ENCODE assay signal across 8 cellular contexts in the genomic region with DNA sequence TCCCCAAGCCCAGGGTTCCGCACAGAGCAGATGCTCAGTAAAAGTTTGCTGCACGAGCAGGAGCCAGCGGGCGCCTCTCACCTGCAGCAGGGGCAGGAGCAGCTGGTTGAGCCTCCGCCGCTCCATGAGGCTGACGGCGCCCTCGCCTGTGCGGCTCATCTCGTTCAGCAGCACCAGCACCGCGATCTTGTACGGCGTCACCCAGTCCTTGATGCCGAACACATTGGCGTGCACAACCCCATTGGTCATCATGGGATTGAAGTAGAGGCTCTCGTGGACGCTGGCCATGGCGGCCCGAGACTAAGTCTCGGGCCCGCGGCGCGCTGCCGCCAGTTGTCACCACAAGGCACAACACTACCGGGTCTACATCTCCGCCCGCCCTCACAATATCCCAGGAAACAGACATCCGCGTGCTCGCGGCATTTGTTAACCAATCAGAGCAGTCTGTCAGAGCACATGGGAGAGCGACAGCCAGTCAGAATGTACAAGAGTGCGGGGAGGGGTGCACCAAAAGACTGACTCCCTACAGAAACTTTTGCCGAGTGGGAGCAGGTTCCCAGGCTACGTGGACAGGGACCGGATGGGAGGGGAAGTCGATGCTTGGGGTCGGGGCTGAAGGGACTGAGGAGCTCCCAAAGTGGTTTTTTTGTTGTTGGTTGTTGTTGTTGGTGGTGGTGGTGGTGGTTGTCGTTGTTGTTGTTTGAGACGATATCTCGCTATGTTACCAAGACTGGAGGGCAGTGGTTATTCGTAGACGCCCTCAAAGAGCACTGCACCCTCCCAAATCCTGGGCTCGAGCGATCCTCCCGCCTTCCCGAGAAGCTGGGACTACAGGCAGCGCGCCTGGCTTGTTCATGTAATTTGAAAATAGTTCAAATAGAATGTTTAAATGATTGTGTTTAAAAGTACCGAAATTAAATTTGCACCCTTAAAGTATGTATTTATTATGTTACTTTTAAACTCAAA. TPM values are rescaled to one million over a fixed set of nuclear protein-coding genes. Genes with fewer than 3 reads are reported as not detected.
A peak's percentile ranks its signal among the peaks of the same experiment; 100 is the strongest.
DNase-seq lines count a peak whose midpoint lies in the region; ATAC-seq and TF ChIP-seq lines count a peak whose summit lies in the region.

A gene with protein sequence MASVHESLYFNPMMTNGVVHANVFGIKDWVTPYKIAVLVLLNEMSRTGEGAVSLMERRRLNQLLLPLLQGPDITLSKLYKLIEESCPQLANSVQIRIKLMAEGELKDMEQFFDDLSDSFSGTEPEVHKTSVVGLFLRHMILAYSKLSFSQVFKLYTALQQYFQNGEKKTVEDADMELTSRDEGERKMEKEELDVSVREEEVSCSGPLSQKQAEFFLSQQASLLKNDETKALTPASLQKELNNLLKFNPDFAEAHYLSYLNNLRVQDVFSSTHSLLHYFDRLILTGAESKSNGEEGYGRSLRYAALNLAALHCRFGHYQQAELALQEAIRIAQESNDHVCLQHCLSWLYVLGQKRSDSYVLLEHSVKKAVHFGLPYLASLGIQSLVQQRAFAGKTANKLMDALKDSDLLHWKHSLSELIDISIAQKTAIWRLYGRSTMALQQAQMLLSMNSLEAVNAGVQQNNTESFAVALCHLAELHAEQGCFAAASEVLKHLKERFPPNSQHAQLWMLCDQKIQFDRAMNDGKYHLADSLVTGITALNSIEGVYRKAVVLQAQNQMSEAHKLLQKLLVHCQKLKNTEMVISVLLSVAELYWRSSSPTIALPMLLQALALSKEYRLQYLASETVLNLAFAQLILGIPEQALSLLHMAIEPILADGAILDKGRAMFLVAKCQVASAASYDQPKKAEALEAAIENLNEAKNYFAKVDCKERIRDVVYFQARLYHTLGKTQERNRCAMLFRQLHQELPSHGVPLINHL (minus strand): TSS at position 359 of the 966 bp plus-strand sequence. CDS start 71 bp downstream, at position 288.

- peak within 1 kb of the TSS; percentile 97 for H3K4me3 Mint-ChIP-seq in activated T-cell treated with anti-CD3 and anti-CD28 coated beads, Interleukin-2, amount 50 U/mL, for 24 hours

- H3K9ac ChIP-seq in mucosa of rectum (ENCODE audit: low read depth in 1 of 2, low read length in 2 of 2) = peak within 1 kb of the TSS; percentile 90 to 92

- no peaks in the 10 kb centered on the region for H3K9me3 ChIP-seq in mucosa of rectum (ENCODE audit: control insufficient read depth in 2 of 2, low read length in 2 of 2)

- H3K27ac ChIP-seq in mucosa of rectum (ENCODE audit: low read depth in 2 of 2, low read length in 2 of 2) = peak within 1 kb of the TSS; percentile 85 to 90

- peaks cover 33% of the 10 kb centered on the region for H3K4me1 Mint-ChIP-seq in activated T-cell treated with anti-CD3 and anti-CD28 coated beads, Interleukin-2, amount 50 U/mL, for 24 hours (ENCODE audit: low read depth)

- no peaks in the 10 kb centered on the region for H3K27me3 ChIP-seq in mucosa of rectum (ENCODE audit: control insufficient read depth in 2 of 2, insufficient read depth in 2 of 2, low read length in 2 of 2)

- H3K36me3 ChIP-seq in mucosa of rectum (ENCODE audit: control insufficient read depth in 2 of 2, insufficient read depth in 2 of 2, low read length in 2 of 2) = peaks cover 1 to 3% of the 10 kb centered on the region in 2 donors

- H3K27me3 Mint-ChIP-seq in activated T-cell treated with anti-CD3 and anti-CD28 coated beads, Interleukin-2, amount 50 U/mL, for 24 hours = no peaks in the 10 kb centered on the region

- H3K9me3 Mint-ChIP-seq in activated T-cell treated with anti-CD3 and anti-CD28 coated beads, Interleukin-2, amount 50 U/mL, for 24 hours = no peaks in the 10 kb centered on the region

- H3K4me3 ChIP-seq in mucosa of rectum (ENCODE audit: low read length in 2 of 2) = peak within 1 kb of the TSS; percentile 90 to 98

- peaks cover 6 to 7% of the 10 kb centered on the region in 2 donors for H3K4me1 ChIP-seq in mucosa of rectum (ENCODE audit: control insufficient read depth in 2 of 2, insufficient read depth in 2 of 2, low read length in 2 of 2)

- H3K36me3 Mint-ChIP-seq in activated T-cell treated with anti-CD3 and anti-CD28 coated beads, Interleukin-2, amount 50 U/mL, for 24 hours (ENCODE audit: low read depth) = peaks cover 39% of the 10 kb centered on the region

- TF ChIP-seq POLR2A in erythroblast (IDR thresholded peaks at IDR 0.05; ENCODE audit: low read length) = peak; percentile 97

- DNase-seq in DMS53 (lab: John Stamatoyannopoulos, UW) = peak; percentile 99
- peak; percentile 99 for DNase-seq in KBM-7
- peak; percentile 90 for DNase-seq in activated T-cell treated with anti-CD3 and anti-CD28 coated beads, Interleukin-2, amount 50 U/mL, for 24 hours
- peak; percentile 97 to 98 for DNase-seq in erythroblast (lab: John Stamatoyannopoulos, UW)
- DNase-seq in stimulated activated CD8-positive, alpha-beta memory T cell treated with anti-CD3 and anti-CD28 coated beads, Interleukin-4, amount 100 ng/mL, for 48 hours = peak; percentile 90

- ATAC-seq in GM21717 (IDR thresholded peaks at IDR 0.05; ENCODE audit: unreplicated experiment) = peak; percentile 98

- in situ Hi-C loops in KBM-7 (cut with MboI; ENCODE audit: low pct_unique_long_range_greater_than_20kb, low sequenced_read_pairs) = no loop called here

- peak within 1 kb of the TSS; percentile 94 for H3K27ac Mint-ChIP-seq in activated T-cell treated with anti-CD3 and anti-CD28 coated beads, Interleukin-2, amount 50 U/mL, for 24 hours

TF ChIP-seq in PFSK-1, 5 proteins besides CTCF, POLR2A, EP300 and RAD21:
- TF ChIP-seq, protein P1, sequence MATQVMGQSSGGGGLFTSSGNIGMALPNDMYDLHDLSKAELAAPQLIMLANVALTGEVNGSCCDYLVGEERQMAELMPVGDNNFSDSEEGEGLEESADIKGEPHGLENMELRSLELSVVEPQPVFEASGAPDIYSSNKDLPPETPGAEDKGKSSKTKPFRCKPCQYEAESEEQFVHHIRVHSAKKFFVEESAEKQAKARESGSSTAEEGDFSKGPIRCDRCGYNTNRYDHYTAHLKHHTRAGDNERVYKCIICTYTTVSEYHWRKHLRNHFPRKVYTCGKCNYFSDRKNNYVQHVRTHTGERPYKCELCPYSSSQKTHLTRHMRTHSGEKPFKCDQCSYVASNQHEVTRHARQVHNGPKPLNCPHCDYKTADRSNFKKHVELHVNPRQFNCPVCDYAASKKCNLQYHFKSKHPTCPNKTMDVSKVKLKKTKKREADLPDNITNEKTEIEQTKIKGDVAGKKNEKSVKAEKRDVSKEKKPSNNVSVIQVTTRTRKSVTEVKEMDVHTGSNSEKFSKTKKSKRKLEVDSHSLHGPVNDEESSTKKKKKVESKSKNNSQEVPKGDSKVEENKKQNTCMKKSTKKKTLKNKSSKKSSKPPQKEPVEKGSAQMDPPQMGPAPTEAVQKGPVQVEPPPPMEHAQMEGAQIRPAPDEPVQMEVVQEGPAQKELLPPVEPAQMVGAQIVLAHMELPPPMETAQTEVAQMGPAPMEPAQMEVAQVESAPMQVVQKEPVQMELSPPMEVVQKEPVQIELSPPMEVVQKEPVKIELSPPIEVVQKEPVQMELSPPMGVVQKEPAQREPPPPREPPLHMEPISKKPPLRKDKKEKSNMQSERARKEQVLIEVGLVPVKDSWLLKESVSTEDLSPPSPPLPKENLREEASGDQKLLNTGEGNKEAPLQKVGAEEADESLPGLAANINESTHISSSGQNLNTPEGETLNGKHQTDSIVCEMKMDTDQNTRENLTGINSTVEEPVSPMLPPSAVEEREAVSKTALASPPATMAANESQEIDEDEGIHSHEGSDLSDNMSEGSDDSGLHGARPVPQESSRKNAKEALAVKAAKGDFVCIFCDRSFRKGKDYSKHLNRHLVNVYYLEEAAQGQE (IDR thresholded peaks at IDR 0.05; ENCODE audit: insufficient read depth in 1 of 2, low read depth in 2 of 2, low read length in 2 of 2) = peak in 1 of 2 experiments; percentile 30; a peak in 1 of 4 replicates
- peak; percentile 90; the same call in 1 of the 2 replicates for TF ChIP-seq TAF1 (IDR thresholded peaks at IDR 0.05; ENCODE audit: borderline replicate concordance, insufficient read depth, low read length)
- TF ChIP-seq SIN3A (IDR thresholded peaks at IDR 0.05; ENCODE audit: borderline replicate concordance, insufficient read depth, low read length) = no peak
- TF ChIP-seq POLR2AphosphoS5 (IDR thresholded peaks at IDR 0.05; ENCODE audit: low read depth, low read length) = peak; percentile 80
- peak; percentile 44 for TF ChIP-seq FOXP2 (optimal IDR thresholded peaks at IDR 0.05; ENCODE audit: borderline replicate concordance, extremely low read depth, extremely low read length, insufficient read depth)
TF ChIP-seq in PFSK-1: peak in this region for 4.

RNA-seq across cellular contexts. Expression of the gene that starts here (rescaled TPM):
- 85.3 TPM for polyA plus RNA-seq in PFSK-1 (2012; ENCODE audit: insufficient read length, low read depth)

Comparison
In these comparisons a context has a peak if more than half of its experiments do, and no peak if none do; other contexts are left out.
1. Peak in every context shown above with its lines: DNase-seq, ATAC-seq, H3K4me3 ChIP-seq and H3K27ac ChIP-seq.